1 cellular context compared by ENCODE assay signal in genomic region chr2:9644603-9645002, GRCh38.
TF ChIP-seq lines count a peak whose summit lies in the region.

No MANE protein-coding gene starts in this region.

TF ChIP-seq in IMR-90, 13 proteins besides CTCF, POLR2A, EP300 and RAD21 (continued from another document):
- no peak for TF ChIP-seq ELK1 (IDR thresholded peaks at IDR 0.05; ENCODE audit: borderline replicate concordance, low read depth, low read length)
- TF ChIP-seq MAZ (IDR thresholded peaks at IDR 0.05; ENCODE audit: borderline replicate concordance, low read depth, low read length), result no peak
- no peak for TF ChIP-seq BHLHE40 (IDR thresholded peaks at IDR 0.05; ENCODE audit: low read depth, low read length)
- no peak for TF ChIP-seq CEBPB (IDR thresholded peaks at IDR 0.05; ENCODE audit: low read depth, low read length)
- no peak for TF ChIP-seq SMC3 (IDR thresholded peaks at IDR 0.05; ENCODE audit: low read depth, low read length)
